ENCODE assay signal across 8 cellular contexts in the genomic region with DNA sequence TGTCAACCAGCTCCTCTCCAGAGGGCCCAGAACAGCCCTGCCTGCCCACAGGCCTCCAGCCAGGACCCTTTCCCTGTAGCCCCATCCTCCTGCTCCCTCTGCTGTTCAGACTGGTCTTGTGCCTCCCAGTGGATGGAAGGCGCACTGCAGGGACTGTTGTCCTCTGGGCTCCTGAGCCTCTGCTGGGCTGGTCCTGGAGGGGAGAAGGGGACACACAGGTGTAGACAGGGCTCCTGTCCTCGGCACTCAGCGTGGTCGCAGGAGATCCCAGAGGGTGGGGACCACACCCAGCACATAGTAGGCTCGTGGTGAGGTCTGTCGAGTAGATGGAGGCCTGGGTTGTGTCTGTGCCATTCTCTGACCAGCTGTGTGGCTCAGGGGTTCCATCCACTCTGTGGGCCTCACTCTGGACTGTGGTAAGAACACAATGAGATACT. TPM values are rescaled to one million over a fixed set of nuclear protein-coding genes. Genes with fewer than 3 reads are reported as not detected.
DNase-seq lines count a peak whose midpoint lies in the region; ATAC-seq and TF ChIP-seq lines count a peak whose summit lies in the region.

No MANE protein-coding gene starts in this region.

- no peaks in the 10 kb centered on the region for H3K36me3 Mint-ChIP-seq in WTC11

- H3K27me3 ChIP-seq in colonic mucosa (no peaks in the 10 kb centered on the region), lower lobe of right lung (ENCODE audit: low read depth) (no peaks in the 10 kb centered on the region)

- peaks cover 62% of the 10 kb centered on the region for H3K4me1 Mint-ChIP-seq in WTC11

- ATAC-seq in WTC11, result peak; percentile 89
- ATAC-seq in lower lobe of right lung, result peak; percentile 39 to 48
- ATAC-seq in HG03108 (IDR thresholded peaks at IDR 0.05; ENCODE audit: unreplicated experiment), result no peak
- ATAC-seq in HG02763 (IDR thresholded peaks at IDR 0.05; ENCODE audit: unreplicated experiment), result no peak

- intact Hi-C loops in colonic mucosa (cut with DNase I), result no loop called here
- intact Hi-C loops in lower lobe of right lung (cut with DNase I), result no loop called here

- H3K4me3 ChIP-seq in colonic mucosa (peak overlapping the region; percentile 29), lower lobe of right lung (peak overlapping the region; percentile 52)

- H3K9me3 ChIP-seq in colonic mucosa, result no peaks in the 10 kb centered on the region
- H3K9me3 ChIP-seq in lower lobe of right lung, result no peaks in the 10 kb centered on the region

- TF ChIP-seq CTCF in WTC11 (IDR thresholded peaks at IDR 0.05) (peak; percentile 93), colonic mucosa (IDR thresholded peaks at IDR 0.05) (peak; percentile 48), lower lobe of right lung (IDR thresholded peaks at IDR 0.05) (peak; percentile 67)

- CTCF ChIA-PET in WTC11 (lab: Charles Lee), result interaction anchor here (0.5 to 4.0 kb wide), 39 partner anchors 10 to 354 kb away, joined by 3 to 71 read pairs (median 4); partner anchors contain the start of genes BAK1, ITPR3 and UQCC2

- peak overlapping the region; percentile 6 for H3K27ac ChIP-seq in colonic mucosa
- H3K27ac ChIP-seq in lower lobe of right lung, result peak overlapping the region; percentile 71

- H3K9me3 Mint-ChIP-seq in WTC11, result no peaks in the 10 kb centered on the region

- no peaks in the 10 kb centered on the region for H3K36me3 ChIP-seq in colonic mucosa
- no peaks in the 10 kb centered on the region for H3K36me3 ChIP-seq in lower lobe of right lung

- POLR2A ChIA-PET in WTC11 (lab: Charles Lee), result no interaction called here

- peak overlapping the region; percentile 63 for H3K27ac Mint-ChIP-seq in WTC11

- DNase-seq in DMS114 treated with DMSO at 0.1 percent for 48 hours (lab: John Stamatoyannopoulos, UW; ENCODE audit: unreplicated experiment) (peak; percentile 55), HuH-7 (ENCODE audit: low spot score) (peak; percentile 79), WTC11 (ENCODE audit: low spot score) (peak; percentile 95), colonic mucosa (peak; percentile 72), lower lobe of right lung (peak; percentile 69)
- peak; percentile 11 to 48 (median 36) for DNase-seq in stimulated activated naive CD4-positive, alpha-beta T cell (lab: John Stamatoyannopoulos, UW)

- peak overlapping the region; percentile 76 for H3K4me3 Mint-ChIP-seq in WTC11

- H3K4me1 ChIP-seq in colonic mucosa, result peaks cover 32% of the 10 kb centered on the region
- H3K4me1 ChIP-seq in lower lobe of right lung, result peaks cover 64% of the 10 kb centered on the region

- H3K27me3 Mint-ChIP-seq in WTC11 (ENCODE audit: low read depth), result peaks cover 9% of the 10 kb centered on the region; the same call in 1 of the 2 replicates

- H3K9ac ChIP-seq in colonic mucosa (ENCODE audit: low read depth in 2 of 2, low read length in 2 of 2), result peak overlapping the region in 1 of 2 donors; percentile 61

TF ChIP-seq in WTC11, 78 proteins besides CTCF, POLR2A, EP300 and RAD21:
- TF ChIP-seq MXD4 (CRISPR knock-in tag; IDR thresholded peaks at IDR 0.05; ENCODE audit: borderline replicate concordance), result no peak
- TF ChIP-seq ETV6 (CRISPR knock-in tag; IDR thresholded peaks at IDR 0.05), result no peak
- TF ChIP-seq CBFB (CRISPR knock-in tag; IDR thresholded peaks at IDR 0.05; ENCODE audit: low read depth), result no peak
- TF ChIP-seq GABPB1 (CRISPR knock-in tag; IDR thresholded peaks at IDR 0.05), result no peak
- TF ChIP-seq SOX15 (CRISPR knock-in tag; IDR thresholded peaks at IDR 0.05), result no peak
- TF ChIP-seq ELF4 (CRISPR knock-in tag; IDR thresholded peaks at IDR 0.05; ENCODE audit: low read depth), result no peak
- TF ChIP-seq ZMAT4 (CRISPR knock-in tag; IDR thresholded peaks at IDR 0.05), result no peak
- peak; percentile 76; the same call in 1 of the 2 replicates for TF ChIP-seq ZNF121 (CRISPR knock-in tag; IDR thresholded peaks at IDR 0.05)
- TF ChIP-seq, protein P1, sequence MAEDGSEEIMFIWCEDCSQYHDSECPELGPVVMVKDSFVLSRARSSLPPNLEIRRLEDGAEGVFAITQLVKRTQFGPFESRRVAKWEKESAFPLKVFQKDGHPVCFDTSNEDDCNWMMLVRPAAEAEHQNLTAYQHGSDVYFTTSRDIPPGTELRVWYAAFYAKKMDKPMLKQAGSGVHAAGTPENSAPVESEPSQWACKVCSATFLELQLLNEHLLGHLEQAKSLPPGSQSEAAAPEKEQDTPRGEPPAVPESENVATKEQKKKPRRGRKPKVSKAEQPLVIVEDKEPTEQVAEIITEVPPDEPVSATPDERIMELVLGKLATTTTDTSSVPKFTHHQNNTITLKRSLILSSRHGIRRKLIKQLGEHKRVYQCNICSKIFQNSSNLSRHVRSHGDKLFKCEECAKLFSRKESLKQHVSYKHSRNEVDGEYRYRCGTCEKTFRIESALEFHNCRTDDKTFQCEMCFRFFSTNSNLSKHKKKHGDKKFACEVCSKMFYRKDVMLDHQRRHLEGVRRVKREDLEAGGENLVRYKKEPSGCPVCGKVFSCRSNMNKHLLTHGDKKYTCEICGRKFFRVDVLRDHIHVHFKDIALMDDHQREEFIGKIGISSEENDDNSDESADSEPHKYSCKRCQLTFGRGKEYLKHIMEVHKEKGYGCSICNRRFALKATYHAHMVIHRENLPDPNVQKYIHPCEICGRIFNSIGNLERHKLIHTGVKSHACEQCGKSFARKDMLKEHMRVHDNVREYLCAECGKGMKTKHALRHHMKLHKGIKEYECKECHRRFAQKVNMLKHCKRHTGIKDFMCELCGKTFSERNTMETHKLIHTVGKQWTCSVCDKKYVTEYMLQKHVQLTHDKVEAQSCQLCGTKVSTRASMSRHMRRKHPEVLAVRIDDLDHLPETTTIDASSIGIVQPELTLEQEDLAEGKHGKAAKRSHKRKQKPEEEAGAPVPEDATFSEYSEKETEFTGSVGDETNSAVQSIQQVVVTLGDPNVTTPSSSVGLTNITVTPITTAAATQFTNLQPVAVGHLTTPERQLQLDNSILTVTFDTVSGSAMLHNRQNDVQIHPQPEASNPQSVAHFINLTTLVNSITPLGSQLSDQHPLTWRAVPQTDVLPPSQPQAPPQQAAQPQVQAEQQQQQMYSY (CRISPR knock-in tag; IDR thresholded peaks at IDR 0.05), result no peak
- TF ChIP-seq ZSCAN18 (CRISPR knock-in tag; IDR thresholded peaks at IDR 0.05), result no peak
- TF ChIP-seq HMGXB4 (CRISPR knock-in tag; IDR thresholded peaks at IDR 0.05), result 0 out of 2 replicates have a peak, but pooled peaks have one; percentile 30
- TF ChIP-seq RELA (CRISPR knock-in tag; IDR thresholded peaks at IDR 0.05; ENCODE audit: borderline replicate concordance), result no peak
TF ChIP-seq in WTC11: peak in this region for 2.

RNA-seq across cellular contexts. Expression of gene ITPR3, which starts 11.5 kb away (rescaled TPM):
- total RNA-seq in WTC11 (2021) (42.5 to 47.3 TPM (median 42.9 TPM) in 3 replicates), colonic mucosa (100 to 1,000 TPM in 1 of 2 donors, 10 to 100 TPM in 1; 86.2 to 119 TPM), lower lobe of right lung (74.7 TPM)

RNA-seq across cellular contexts. Expression of gene BAK1, which starts 52.5 kb away (rescaled TPM):
- 40.5 to 40.9 TPM (median 40.5 TPM) in 3 replicates for total RNA-seq in WTC11 (2021)
- total RNA-seq in colonic mucosa, result 10 to 100 TPM; 72.1 to 76.6 TPM
- 22.3 TPM for total RNA-seq in lower lobe of right lung

Comparison
In these comparisons a context has a peak if more than half of its experiments do, and no peak if none do; other contexts are left out.
1. DNase-seq: peak in every context shown above with its lines; median percentile 95 in WTC11; 79 in HuH-7; 72 in colonic mucosa; 69 in lower lobe of right lung; 55 in DMS114 treated with DMSO at 0.1 percent for 48 hours; 36 in stimulated activated naive CD4-positive, alpha-beta T cell.
2. ATAC-seq: peak in WTC11 (single experiment) and lower lobe of right lung (2 of 2); none in HG03108 (single experiment) and HG02763 (single experiment).
3. Peak in every context shown above with its lines, with median percentiles within 50 percentile points of each other: CTCF ChIP-seq.